In genomic region chr7:27167170-27167505, GRCh38 we compare ENCODE assay signal across 9 cellular contexts. TPM values are rescaled to one million over a fixed set of nuclear protein-coding genes. Genes with fewer than 3 reads are reported as not detected.
DNase-seq lines count a peak whose midpoint lies in the region; ATAC-seq and TF ChIP-seq lines count a peak whose summit lies in the region.
"Had no signal": no experiment of that assay in that cellular context is flagged by ENCODE, and none has a peak within 500 bp of the region (broad histone marks: within the 10 kb centered on the region; RNA-seq: fewer than 3 reads in every experiment).

No MANE protein-coding gene starts in this region.

- intact Hi-C loops in Right ventricle myocardium inferior (cut with DNase I) = loop anchor here (10.0 kb wide), 1 partner anchor 1282 kb away; no protein-coding TSS in a partner anchor
- intact Hi-C loops in uterus (cut with DNase I; ENCODE audit: low total_unique reads) = loop anchor here (5.0 kb wide), 1 partner anchor 1310 kb away; no protein-coding TSS in a partner anchor

- H3K9me3 ChIP-seq in right atrium auricular region (no peaks in the 10 kb centered on the region), T-helper 17 cell (ENCODE audit: control insufficient read depth, low read length, poor library complexity, severe bottlenecking) (no peaks in the 10 kb centered on the region), uterus (no peaks in the 10 kb centered on the region)

- H3K27ac ChIP-seq in right atrium auricular region (no peak overlapping the region), uterus (peak overlapping the region; percentile 94 to 96)

- H3K4me1 ChIP-seq in right atrium auricular region (peaks cover 0 to 39% of the 10 kb centered on the region in 2 donors), uterus (no peaks in the 10 kb centered on the region)

- peak; percentile 66 for DNase-seq in Right ventricle myocardium inferior (ENCODE audit: missing footprints)
- no peak for DNase-seq in right atrium auricular region (ENCODE audit: low spot score)
- DNase-seq in T-helper 17 cell = no peak
- no peak for DNase-seq in memory B cell (ENCODE audit: low spot score in 2 of 2)
- peak in 1 of 2 donors; percentile 53 for DNase-seq in uterus
- no peak for DNase-seq in NCI-H1092 treated with DMSO at 0.1 percent for 48 hours (lab: John Stamatoyannopoulos, UW)
- no peak for DNase-seq in NCI-H146 (lab: John Stamatoyannopoulos, UW)
- DNase-seq: DND-41 had no signal

- no peak for TF ChIP-seq CTCF in right atrium auricular region (IDR thresholded peaks at IDR 0.05)
- no peak for TF ChIP-seq CTCF in uterus (IDR thresholded peaks at IDR 0.05)

- peaks cover 2% of the 10 kb centered on the region for H3K9me3 Mint-ChIP-seq in memory B cell

- H3K27me3 ChIP-seq in right atrium auricular region (peaks cover 80 to 85% of the 10 kb centered on the region in 2 donors), uterus (no peaks in the 10 kb centered on the region)

- H3K27me3 Mint-ChIP-seq in T-helper 17 cell (peaks cover 80% of the 10 kb centered on the region), memory B cell (peaks cover 24% of the 10 kb centered on the region)

- H3K4me3 Mint-ChIP-seq in T-helper 17 cell = peak overlapping the region; percentile 61
- H3K4me3 Mint-ChIP-seq in memory B cell = no peak overlapping the region

- H3K4me3 ChIP-seq in right atrium auricular region = no peak overlapping the region
- H3K4me3 ChIP-seq in uterus = peak overlapping the region; percentile 58 to 66

- no peak for TF ChIP-seq POLR2A in uterus (IDR thresholded peaks at IDR 0.05)
- TF ChIP-seq POLR2A in GM18505 (IDR thresholded peaks at IDR 0.05; ENCODE audit: borderline replicate concordance, extremely low read depth, insufficient read depth, insufficient read length) = no peak

- no peaks in the 10 kb centered on the region for H3K36me3 ChIP-seq in right atrium auricular region
- H3K36me3 ChIP-seq in uterus = no peaks in the 10 kb centered on the region

- H3K27ac Mint-ChIP-seq in T-helper 17 cell (peak overlapping the region; percentile 93), memory B cell (peak overlapping the region; percentile 77)

- ATAC-seq in Right ventricle myocardium inferior (no peak), T-helper 17 cell (no peak), memory B cell (ENCODE audit: low read depth) (no peak), GM18505 (IDR thresholded peaks at IDR 0.05; ENCODE audit: unreplicated experiment) (no peak)

- H3K4me1 Mint-ChIP-seq in T-helper 17 cell (peaks cover 20% of the 10 kb centered on the region), memory B cell (peaks cover 9% of the 10 kb centered on the region)

- H3K36me3 Mint-ChIP-seq in T-helper 17 cell (ENCODE audit: low read depth) (peaks cover 2% of the 10 kb centered on the region), memory B cell (no peaks in the 10 kb centered on the region)

RNA-seq across cellular contexts. Expression of gene HOXA9, which starts 1.8 kb away (rescaled TPM):
- total RNA-seq in Right ventricle myocardium inferior = not detected
- not detected for total RNA-seq in right atrium auricular region
- not detected for total RNA-seq in T-helper 17 cell
- total RNA-seq in uterus = 10 to 100 TPM in 3 of 4 donors, 1 to 10 TPM in 1; 2.3 to 26.4 (median 22.4) TPM

RNA-seq across cellular contexts. Expression of gene HOXA10, which starts 7.0 kb away (rescaled TPM):
- not detected for total RNA-seq in Right ventricle myocardium inferior
- not detected for total RNA-seq in right atrium auricular region
- not detected for total RNA-seq in T-helper 17 cell
- 100 to 1,000 TPM in 1 of 4 donors, 10 to 100 TPM in 3; 50.0 to 114 (median 69.0) TPM for total RNA-seq in uterus

RNA-seq across cellular contexts. Expression of gene HOXA7, which starts 10.7 kb away (rescaled TPM):
- total RNA-seq in Right ventricle myocardium inferior = not detected
- total RNA-seq in right atrium auricular region = not detected
- not detected for total RNA-seq in T-helper 17 cell
- total RNA-seq in uterus = 1 to 10 TPM in 3 of 4 donors, under 1 TPM in 1; 0.26 to 9.1 (median 5.2) TPM

RNA-seq across cellular contexts. Expression of gene HOXA3, which starts 14.8 kb away (rescaled TPM):
- total RNA-seq in Right ventricle myocardium inferior (not detected), right atrium auricular region (under 1 TPM; 0.28 to 0.30 TPM), T-helper 17 cell (not detected), uterus (10 to 100 TPM in 2 of 4 donors, 1 to 10 TPM in 2; 1.0 to 34.5 (median 19.0) TPM)

RNA-seq across cellular contexts. Expression of gene HOXA11, which starts 17.9 kb away (rescaled TPM):
- not detected for total RNA-seq in Right ventricle myocardium inferior
- not detected for total RNA-seq in right atrium auricular region
- total RNA-seq in T-helper 17 cell = not detected
- 10 to 100 TPM; 32.4 to 82.0 (median 57.8) TPM for total RNA-seq in uterus

Comparison
In these comparisons a context has a peak if more than half of its experiments do, and no peak if none do; other contexts are left out.
1. H3K27ac ChIP-seq: peak in uterus (2 of 2); none in right atrium auricular region (0 of 2).
2. H3K4me3 ChIP-seq: peak in uterus (2 of 2); none in right atrium auricular region (0 of 2).
3. RNA of gene HOXA10, which starts 7.0 kb away (total RNA-seq): 50.0 to 114 TPM in uterus; not detected in right atrium auricular region, not detected in Right ventricle myocardium inferior (single experiment) and not detected in T-helper 17 cell; every median in the first group is over 10 times any median in the second.